31 cellular contexts compared by ENCODE assay signal in genomic region chr1:110773813-110774212, GRCh38.
"Had no signal": no experiment of that assay in that cellular context is flagged by ENCODE, and none has a peak within 500 bp of the region (broad histone marks: within the 10 kb centered on the region; RNA-seq: fewer than 3 reads in every experiment).

No MANE protein-coding gene starts in this region.

- H3K4me1 ChIP-seq: pancreas, prostate gland, right lobe of liver, sigmoid colon, suprapubic skin, testis, tibial artery, transverse colon, upper lobe of right lung, uterus had no signal

- H3K9me3 ChIP-seq: neutrophil, pancreas, prostate gland, right lobe of liver, sigmoid colon, spleen, suprapubic skin, testis, tibial artery, transverse colon, upper lobe of right lung, uterus had no signal

- H3K36me3 ChIP-seq: neutrophil, pancreas, prostate gland, right lobe of liver, sigmoid colon, spleen, suprapubic skin, tibial artery, transverse colon, upper lobe of right lung, uterus had no signal

- H3K27me3 ChIP-seq: pancreas, right lobe of liver, spleen, testis, upper lobe of right lung, uterus had no signal

- DNase-seq: naive thymus-derived CD8-positive, alpha-beta T cell; nephron progenitor cell; nucleus accumbens; pancreas; retina; right cardiac atrium; right lobe of liver; sigmoid colon; spleen; stimulated activated CD4-positive, alpha-beta T cell treated with anti-CD3 and anti-CD28 coated beads, Interleukin-12 subunit alpha, Interleukin-12 subunit beta, amount 100 ng/mL, for 4 hours; stimulated activated CD4-positive, alpha-beta T cell treated with anti-CD3 and anti-CD28 coated beads, Interleukin-1b, Interleukin-23, amount 100 ng/mL, for 48 hours; stimulated activated CD4-positive, alpha-beta T cell treated with anti-CD3 and anti-CD28 coated beads, Interleukin-4, amount 100 ng/mL, for 1 hour; stimulated activated CD4-positive, alpha-beta T cell treated with anti-CD3 and anti-CD28 coated beads, Interleukin-4, amount 100 ng/mL, for 4 hours; stimulated activated CD8-positive, alpha-beta memory T cell treated with anti-CD3 and anti-CD28 coated beads, Interleukin-4, amount 100 ng/mL, for 48 hours; stimulated activated naive CD4-positive, alpha-beta T cell; stimulated activated naive CD8-positive, alpha-beta T cell treated with anti-CD3 and anti-CD28 coated beads, Interleukin-15, amount 100 ng/mL, for 72 hours; stimulated activated naive CD8-positive, alpha-beta T cell treated with anti-CD3 and anti-CD28 coated beads, Interleukin-15, Interleukin-2, amounts not matched to agents 100 U/mL and 50 U/mL, for 24 hours; substantia nigra; testis; tibial artery; transverse colon; upper lobe of right lung; uterus had no signal

- H3K27ac Mint-ChIP-seq: nephron progenitor cell; stimulated activated memory B cell treated with anti-CD40 and anti-IgM and Interleukin-4, amounts not matched to agents 10 μg/mL and 1 μg/mL and 100 μg/mL, for 72 hours; stimulated activated naive CD8-positive, alpha-beta T cell treated with anti-CD3 and anti-CD28 coated beads, Interleukin-15, amount 100 ng/mL, for 72 hours; type B pancreatic cell had no signal

- H3K4me3 Mint-ChIP-seq: naive thymus-derived CD8-positive, alpha-beta T cell; natural killer cell treated with Interleukin-12 subunit alpha and Interleukin-12 subunit beta and Interleukin-15 and Interleukin-18, amount 100 ng/mL, for 72 hours; nephron progenitor cell; neural crest cell; stimulated activated memory B cell treated with anti-CD40 and anti-IgM and Interleukin-4, amounts not matched to agents 10 μg/mL and 1 μg/mL and 100 μg/mL, for 72 hours; stimulated activated naive CD8-positive, alpha-beta T cell treated with anti-CD3 and anti-CD28 coated beads, Interleukin-15, amount 100 ng/mL, for 72 hours; type B pancreatic cell had no signal

- H3K4me3 ChIP-seq: pancreas, prostate gland, right lobe of liver, sigmoid colon, smooth muscle cell, spleen, suprapubic skin, testis, tibial artery, transverse colon, upper lobe of right lung, uterus had no signal

- H3K27ac ChIP-seq: neutrophil, pancreas, prostate gland, right lobe of liver, sigmoid colon, spleen, suprapubic skin, testis, tibial artery, transverse colon, upper lobe of right lung, uterus had no signal

- H3K36me3 Mint-ChIP-seq: naive thymus-derived CD8-positive, alpha-beta T cell; natural killer cell treated with Interleukin-12 subunit alpha and Interleukin-12 subunit beta and Interleukin-15 and Interleukin-18, amount 100 ng/mL, for 72 hours; stimulated activated memory B cell treated with anti-CD40 and anti-IgM and Interleukin-4, amounts not matched to agents 10 μg/mL and 1 μg/mL and 100 μg/mL, for 72 hours; type B pancreatic cell had no signal

- H3K27me3 Mint-ChIP-seq: stimulated activated memory B cell treated with anti-CD40 and anti-IgM and Interleukin-4, amounts not matched to agents 10 μg/mL and 1 μg/mL and 100 μg/mL, for 72 hours had no signal

- H3K9me3 Mint-ChIP-seq: naive thymus-derived CD8-positive, alpha-beta T cell; natural killer cell treated with Interleukin-12 subunit alpha and Interleukin-12 subunit beta and Interleukin-15 and Interleukin-18, amount 100 ng/mL, for 72 hours; neural crest cell; stimulated activated memory B cell treated with anti-CD40 and anti-IgM and Interleukin-4, amounts not matched to agents 10 μg/mL and 1 μg/mL and 100 μg/mL, for 72 hours; stimulated activated naive CD8-positive, alpha-beta T cell treated with anti-CD3 and anti-CD28 coated beads, Interleukin-15, amount 100 ng/mL, for 72 hours; type B pancreatic cell had no signal

- ATAC-seq: naive thymus-derived CD8-positive, alpha-beta T cell; natural killer cell treated with Interleukin-12 subunit alpha and Interleukin-12 subunit beta and Interleukin-15 and Interleukin-18, amount 100 ng/mL, for 72 hours; pancreas; stimulated activated memory B cell treated with anti-CD40 and anti-IgM and Interleukin-4, amounts not matched to agents 10 μg/mL and 1 μg/mL and 100 μg/mL, for 72 hours; stimulated activated naive CD8-positive, alpha-beta T cell treated with anti-CD3 and anti-CD28 coated beads, Interleukin-15, amount 100 ng/mL, for 72 hours; stimulated activated naive CD8-positive, alpha-beta T cell treated with anti-CD3 and anti-CD28 coated beads, Interleukin-15, Interleukin-2, amounts not matched to agents 100 U/mL and 50 U/mL, for 24 hours; upper lobe of right lung had no signal

- H3K4me1 Mint-ChIP-seq: nephron progenitor cell; neural crest cell; stimulated activated naive CD8-positive, alpha-beta T cell treated with anti-CD3 and anti-CD28 coated beads, Interleukin-15, amount 100 ng/mL, for 72 hours had no signal
